ENCODE assay signal across 2 cellular contexts in genomic region chr10:101814466-101815041, GRCh38.
TF ChIP-seq lines count a peak whose summit lies in the region.

No MANE protein-coding gene starts in this region.

TF ChIP-seq in SK-N-SH, 30 proteins besides CTCF, POLR2A, EP300 and RAD21 (continued from another document):
- TF ChIP-seq FOSL2 (IDR thresholded peaks at IDR 0.05; ENCODE audit: borderline replicate concordance, low read depth) (no peak), CHD2 (IDR thresholded peaks at IDR 0.05; ENCODE audit: low read length, partially characterized antibody) (no peak), USF2 (IDR thresholded peaks at IDR 0.05; ENCODE audit: borderline replicate concordance, low read depth, low read length) (no peak), ELF1 (IDR thresholded peaks at IDR 0.05) (no peak), FOXM1 (IDR thresholded peaks at IDR 0.05; ENCODE audit: low read depth) (no peak)

TF ChIP-seq in SK-N-SH treated with all-trans-retinoic acid at 6 μM for 48 hours, 23 proteins besides CTCF, POLR2A, EP300 and RAD21:
- TF ChIP-seq PATZ1 (CRISPR knock-in tag; IDR thresholded peaks at IDR 0.05; ENCODE audit: borderline replicate concordance) = no peak
- no peak for TF ChIP-seq ZFP3 (CRISPR knock-in tag; IDR thresholded peaks at IDR 0.05)
- TF ChIP-seq BACH2 (CRISPR knock-in tag; IDR thresholded peaks at IDR 0.05; ENCODE audit: borderline replicate concordance) = no peak
- TF ChIP-seq GLIS3 (CRISPR knock-in tag; IDR thresholded peaks at IDR 0.05) = no peak
- TF ChIP-seq ESRRG (CRISPR knock-in tag; IDR thresholded peaks at IDR 0.05) = no peak
- TF ChIP-seq CREB5 (CRISPR knock-in tag; IDR thresholded peaks at IDR 0.05; ENCODE audit: low read depth) = no peak
- no peak for TF ChIP-seq CSDC2 (CRISPR knock-in tag; IDR thresholded peaks at IDR 0.05)
- no peak for TF ChIP-seq ZC3H10 (CRISPR knock-in tag; IDR thresholded peaks at IDR 0.05)
- TF ChIP-seq RARB (CRISPR knock-in tag; IDR thresholded peaks at IDR 0.05) = no peak
- TF ChIP-seq POU6F1 (CRISPR knock-in tag; IDR thresholded peaks at IDR 0.05; ENCODE audit: borderline replicate concordance, low read depth) = no peak
- TF ChIP-seq TCF4 (CRISPR knock-in tag; IDR thresholded peaks at IDR 0.05; ENCODE audit: borderline replicate concordance) = no peak
- no peak for TF ChIP-seq CSRNP3 (CRISPR knock-in tag; IDR thresholded peaks at IDR 0.05)
- no peak for TF ChIP-seq ZFP30 (CRISPR knock-in tag; IDR thresholded peaks at IDR 0.05)
- TF ChIP-seq ZNF70 (CRISPR knock-in tag; IDR thresholded peaks at IDR 0.05) = no peak
- TF ChIP-seq ARNTL (CRISPR knock-in tag; IDR thresholded peaks at IDR 0.05; ENCODE audit: borderline replicate concordance, low read depth) = no peak
- TF ChIP-seq OSR1 (CRISPR knock-in tag; IDR thresholded peaks at IDR 0.05) = no peak
- TF ChIP-seq TSHZ2 (CRISPR knock-in tag; IDR thresholded peaks at IDR 0.05) = no peak
- TF ChIP-seq ZNF8 (CRISPR knock-in tag; IDR thresholded peaks at IDR 0.05) = no peak
- no peak for TF ChIP-seq PPARA (CRISPR knock-in tag; IDR thresholded peaks at IDR 0.05; ENCODE audit: borderline replicate concordance)
- TF ChIP-seq SNAI2 (CRISPR knock-in tag; IDR thresholded peaks at IDR 0.05) = no peak
